ENCODE assay signal across 33 cellular contexts in genomic region chr14:56811596-56812363, GRCh38. TPM values are rescaled to one million over a fixed set of nuclear protein-coding genes. Genes with fewer than 3 reads are reported as not detected.
DNase-seq lines count a peak whose midpoint lies in the region; ATAC-seq and TF ChIP-seq lines count a peak whose summit lies in the region.
"Had no signal": no experiment of that assay in that cellular context is flagged by ENCODE, and none has a peak within 500 bp of the region (broad histone marks: within the 10 kb centered on the region; RNA-seq: fewer than 3 reads in every experiment).

No MANE protein-coding gene starts in this region.

- no peak for ATAC-seq in HG03196 (IDR thresholded peaks at IDR 0.05; ENCODE audit: unreplicated experiment)
- ATAC-seq: gastroesophageal sphincter; mucosa of descending colon; natural killer cell treated with Interleukin-12 subunit alpha and Interleukin-12 subunit beta and Interleukin-15 and Interleukin-18, amount 100 ng/mL, for 72 hours; stimulated activated naive B cell treated with anti-CD40 and anti-IgM and Interleukin-4, amounts not matched to agents 10 μg/mL and 1 μg/mL and 100 μg/mL, for 72 hours had no signal

- H2BK12ac ChIP-seq in H9 (ENCODE audit: insufficient read length, low read depth, low read length) (no peak overlapping the region), neuronal stem cell (ENCODE audit: low read length) (peak overlapping the region; percentile 82)

- peak overlapping the region; percentile 85 to 97 for H3K4me3 Mint-ChIP-seq in H9
- H3K4me3 Mint-ChIP-seq: activated B cell treated with CpG ODN at 0.5 μM for 24 hours; activated naive CD4-positive, alpha-beta T cell treated with anti-CD3 and anti-CD28 coated beads, Interleukin-2, amount 50 U/mL, for 24 hours; activated T-helper 1 cell treated with anti-CD3 and anti-CD28 coated beads, Interleukin-12 subunit alpha, Interleukin-12 subunit beta, Interleukin-2, Interleukin-4 antibody, amounts not matched to agents 30 ng/mL and 10 ng/mL and 1 ng/mL, durations not matched to agents 14 hours and 24 hours and 36 hours; dendritic cell treated with granulocyte-macrophage colony-stimulating factor and Interleukin-4, amounts not matched to agents 40 ng/mL and 50 ng/mL, for 4 days; natural killer cell treated with Interleukin-12 subunit alpha and Interleukin-12 subunit beta and Interleukin-15 and Interleukin-18, amount 100 ng/mL, for 72 hours had no signal

- H3K18ac ChIP-seq in H9 (ENCODE audit: insufficient read length, low read depth, low read length) (no peak overlapping the region), neuronal stem cell (ENCODE audit: low read length) (peak overlapping the region; percentile 90)

- H4K8ac ChIP-seq in H9 (replicated peaks; ENCODE audit: insufficient read length, low read depth, low read length) (no peak overlapping the region), neuronal stem cell (ENCODE audit: low read depth, low read length) (no peak overlapping the region)

- no peak overlapping the region for H2BK20ac ChIP-seq in H9 (ENCODE audit: low read depth, low read length, poor library complexity, severe bottlenecking)

- H3K27me3 ChIP-seq in H9 (ENCODE audit: insufficient read depth, low read length), result peaks cover 72% of the 10 kb centered on the region
- H3K27me3 ChIP-seq in iPS DF 6.9 (ENCODE audit: control insufficient read depth, insufficient read depth, low read length), result peaks cover 61% of the 10 kb centered on the region
- H3K27me3 ChIP-seq in neuronal stem cell (ENCODE audit: control insufficient read depth in 3 of 3, insufficient read depth in 3 of 3, low read depth in 1 of 3, low read length in 3 of 3), result peaks cover under 1 to 100% (median 7%) of the 10 kb centered on the region in 3 experiments
- peaks cover 100% of the 10 kb centered on the region for H3K27me3 ChIP-seq in transverse colon
- H3K27me3 ChIP-seq: SJCRH30 had no signal

- no peak overlapping the region for H2AK5ac ChIP-seq in H9 (ENCODE audit: insufficient read length, low read length)
- peak overlapping the region; percentile 35 for H2AK5ac ChIP-seq in neuronal stem cell (ENCODE audit: low read depth, low read length)

- intact Hi-C loops in transverse colon (cut with DNase I; ENCODE audit: low total_unique reads), result no loop called here

- TF ChIP-seq CTCF in H9 (conservative IDR thresholded peaks at IDR 0.05) (no peak), transverse colon (IDR thresholded peaks at IDR 0.05) (no peak)

- H3K9me3 ChIP-seq in H9 (ENCODE audit: control insufficient read depth, low read depth, low read length), result no peaks in the 10 kb centered on the region
- no peaks in the 10 kb centered on the region for H3K9me3 ChIP-seq in SK-N-MC (ENCODE audit: low read depth, low read length)
- H3K9me3 ChIP-seq in iPS DF 6.9 (ENCODE audit: control insufficient read depth, insufficient read depth, low read length), result no peaks in the 10 kb centered on the region
- H3K9me3 ChIP-seq in neuronal stem cell (replicated peaks in 1 of 2; ENCODE audit: control insufficient read depth in 2 of 2, insufficient read depth in 1 of 2, low read depth in 1 of 2, low read length in 2 of 2), result no peaks in the 10 kb centered on the region
- H3K9me3 ChIP-seq in transverse colon, result no peaks in the 10 kb centered on the region
- H3K9me3 ChIP-seq: Caco-2, gastroesophageal sphincter, mucosa of descending colon, sigmoid colon, SJCRH30, suprapubic skin had no signal

- peaks cover 0 to 6% of the 10 kb centered on the region in 2 experiments; a peak in 1 of 5 replicates for H3K9me3 Mint-ChIP-seq in H9
- H3K9me3 Mint-ChIP-seq: dendritic cell treated with granulocyte-macrophage colony-stimulating factor and Interleukin-4, amounts not matched to agents 40 ng/mL and 50 ng/mL, for 4 days; natural killer cell treated with Interleukin-12 subunit alpha and Interleukin-12 subunit beta and Interleukin-15 and Interleukin-18, amount 100 ng/mL, for 72 hours had no signal

- H3K27ac ChIP-seq in H9 (ENCODE audit: insufficient read length, low read depth, low read length) (no peak overlapping the region), SK-N-MC (peak overlapping the region; percentile 99), iPS DF 6.9 (ENCODE audit: low read length) (no peak overlapping the region), neuronal stem cell (replicated peaks; ENCODE audit: low read length) (no peak overlapping the region), transverse colon (no peak overlapping the region)
- H3K27ac ChIP-seq: gastroesophageal sphincter, hepatocyte, sigmoid colon, SJCRH30, suprapubic skin had no signal

- H2BK15ac ChIP-seq in H9 (ENCODE audit: low read depth, low read length) (no peak overlapping the region; the same call in 1 of the 2 replicates), neuronal stem cell (ENCODE audit: low read length) (peak overlapping the region; percentile 64)

- WGBS in H9 (ENCODE audit: extremely low coverage, insufficient read length, low lambda C conversion rate), result no CpG with 5 or more reads among the region's 39 CpGs
- no CpG with 5 or more reads among the region's 39 CpGs for WGBS in iPS DF 6.9 (ENCODE audit: insufficient coverage, insufficient read length)
- WGBS in neuronal stem cell (ENCODE audit: extremely low coverage in 2 of 2, insufficient read length in 2 of 2, insufficient replicate concordance in 1 of 2), 2 donors, result no CpG with 5 or more reads among the region's 39 CpGs
- WGBS in transverse colon (ENCODE audit: low coverage in 1 of 2), 2 donors, result 9 to 22% methylated on average over 7 to 32 of the region's 39 CpGs

- peaks cover 49% of the 10 kb centered on the region for H3K23me2 ChIP-seq in H9 (ENCODE audit: insufficient read length, low read depth, low read length, poor library complexity, severe bottlenecking)

- H2AFZ ChIP-seq in H9 (ENCODE audit: low read length) (no peak overlapping the region), neuronal stem cell (ENCODE audit: low read length) (no peak overlapping the region)
- H2AFZ ChIP-seq: hepatocyte had no signal

- H3K79me2 ChIP-seq in H9 (ENCODE audit: insufficient read depth, low read length), result no peaks in the 10 kb centered on the region
- H3K79me2 ChIP-seq: hepatocyte had no signal

- H4K20me1 ChIP-seq in H9 (ENCODE audit: control insufficient read depth, insufficient read depth, insufficient read length), result no peaks in the 10 kb centered on the region

- H3K4me3 ChIP-seq in SK-N-MC, result peak overlapping the region; percentile 93
- H3K4me3 ChIP-seq in iPS DF 6.9 (ENCODE audit: low read length), result peak overlapping the region; percentile 6; the same call in 1 of the 2 replicates
- H3K4me3 ChIP-seq in neuronal stem cell (ENCODE audit: low read length in 2 of 2), result no peak overlapping the region
- H3K4me3 ChIP-seq in transverse colon, result no peak overlapping the region
- H3K4me3 ChIP-seq: gastroesophageal sphincter, hepatocyte, lung, mucosa of descending colon, sigmoid colon, SJCRH30, suprapubic skin had no signal

- no peak for TF ChIP-seq POLR2A in transverse colon (IDR thresholded peaks at IDR 0.05)

- no peaks in the 10 kb centered on the region for H3K79me1 ChIP-seq in H9 (ENCODE audit: insufficient read depth, low read depth, low read length, poor library complexity, severe bottlenecking)
- H3K79me1 ChIP-seq in neuronal stem cell (ENCODE audit: low read depth, low read length), result no peaks in the 10 kb centered on the region

- in situ Hi-C loops in transverse colon (cut with MboI; ENCODE audit: low pct_ligation_motif_present in 1 of 4, low pct_unique_long_range_greater_than_20kb in 1 of 4, low sequenced_read_pairs in 3 of 4), result no loop called here

- H3K4me1 Mint-ChIP-seq in H9, result peaks cover 64 to 73% of the 10 kb centered on the region in 2 experiments
- H3K4me1 Mint-ChIP-seq: activated B cell treated with CpG ODN at 0.5 μM for 24 hours had no signal

- H2BK5ac ChIP-seq in H9 (ENCODE audit: insufficient read length, low read length), result no peak overlapping the region
- no peak overlapping the region for H2BK5ac ChIP-seq in neuronal stem cell (ENCODE audit: low read length)

- TF ChIP-seq EP300 in transverse colon (IDR thresholded peaks at IDR 0.05; ENCODE audit: low read depth), result no peak

- H3K27me3 Mint-ChIP-seq in H9 (ENCODE audit: low read depth), result peaks cover 84% of the 10 kb centered on the region

- H3K4me2 ChIP-seq in H9 (ENCODE audit: insufficient read depth, insufficient read length, low read length), result peak overlapping the region; percentile 31
- peak overlapping the region; percentile 57 for H3K4me2 ChIP-seq in neuronal stem cell (ENCODE audit: insufficient read depth, low read length, poor library complexity, severe bottlenecking)
- H3K4me2 ChIP-seq: hepatocyte had no signal

- H3K23ac ChIP-seq in H9 (ENCODE audit: insufficient read length, low read depth, low read length) (no peak overlapping the region), neuronal stem cell (ENCODE audit: low read depth, low read length, poor library complexity) (no peak overlapping the region)

- DNase-seq in H9 (peak; percentile 74), SK-N-MC (ENCODE audit: low read depth, low spot score) (no peak), iPS DF 6.9 (ENCODE audit: low read depth, low spot score) (no peak), neuronal stem cell (ENCODE audit: low spot score) (no peak), transverse colon (no peak), OCI-M2 (lab: John Stamatoyannopoulos, UW; ENCODE audit: unreplicated experiment) (no peak)
- DNase-seq in NK-92 treated with Interleukin-12 subunit alpha and Interleukin-12 subunit beta, amount 100 ng/mL, for 24 hours (lab: John Stamatoyannopoulos, UW), result no peak
- DNase-seq: activated B cell treated with CpG ODN at 0.5 μM for 24 hours; aorta; C1 segment of cervical spinal cord; Caco-2; caudate nucleus; kidney; mucosa of descending colon; NCI-H1092 treated with DMSO at 0.1 percent for 48 hours; NCI-H187; NCI-H2171; NCI-H510A treated with DMSO at 0.1 percent for 48 hours; sigmoid colon; SJCRH30; stimulated activated CD4-positive, alpha-beta T cell treated with anti-CD3 and anti-CD28 coated beads, Interleukin-4, amount 100 ng/mL, for 4 hours; stimulated activated naive B cell treated with anti-CD40 and anti-IgM and Interleukin-4, amounts not matched to agents 10 μg/mL and 1 μg/mL and 100 μg/mL, for 72 hours had no signal

- no peak overlapping the region for H2BK120ac ChIP-seq in H9 (ENCODE audit: low read depth, low read length, poor library complexity, severe bottlenecking)
- peak overlapping the region; percentile 97 for H2BK120ac ChIP-seq in neuronal stem cell (ENCODE audit: low read depth, low read length)

- H3K14ac ChIP-seq in H9 (ENCODE audit: insufficient read depth, low read length), result no peak overlapping the region
- H3K14ac ChIP-seq in neuronal stem cell (ENCODE audit: low read length), result no peak overlapping the region

- no peak overlapping the region for H4K5ac ChIP-seq in H9 (ENCODE audit: insufficient read length, low read depth, low read length)

- no peak overlapping the region for H3K4ac ChIP-seq in H9 (ENCODE audit: low read depth, low read length)
- H3K4ac ChIP-seq in neuronal stem cell (ENCODE audit: low read length), result no peak overlapping the region

- peaks cover 0 to 26% (median 12%) of the 10 kb centered on the region in 3 experiments; a peak in 4 of 7 replicates for H3K36me3 Mint-ChIP-seq in H9 (ENCODE audit: insufficient read depth in 1 of 3, low read depth in 3 of 3)

- no peak overlapping the region for H3K56ac ChIP-seq in H9 (ENCODE audit: insufficient read length, low read depth, low read length)

- no peak overlapping the region for H3T11ph ChIP-seq in H9 (ENCODE audit: low read length)

- peak overlapping the region in 1 of 3 experiments; percentile 85; a peak in 1 of 7 replicates for H3K27ac Mint-ChIP-seq in H9
- H3K27ac Mint-ChIP-seq: activated B cell treated with CpG ODN at 0.5 μM for 24 hours; dendritic cell treated with granulocyte-macrophage colony-stimulating factor and Interleukin-4, amounts not matched to agents 40 ng/mL and 50 ng/mL, for 4 days; natural killer cell treated with Interleukin-12 subunit alpha and Interleukin-12 subunit beta and Interleukin-15 and Interleukin-18, amount 100 ng/mL, for 72 hours had no signal

- H4K91ac ChIP-seq in H9 (ENCODE audit: insufficient read length, low read depth, low read length), result no peak overlapping the region
- no peak overlapping the region for H4K91ac ChIP-seq in neuronal stem cell (ENCODE audit: low read depth, low read length, poor library complexity)

- H3K36me3 ChIP-seq in SK-N-MC (ENCODE audit: insufficient read depth, low read length) (no peaks in the 10 kb centered on the region), iPS DF 6.9 (ENCODE audit: control insufficient read depth, insufficient read depth, low read length) (no peaks in the 10 kb centered on the region), neuronal stem cell (replicated peaks in 1 of 2; ENCODE audit: control insufficient read depth in 2 of 2, insufficient read depth in 2 of 2, low read length in 2 of 2) (peaks cover 0 to 2% of the 10 kb centered on the region in 2 donors), transverse colon (no peaks in the 10 kb centered on the region)
- H3K36me3 ChIP-seq: gastroesophageal sphincter, sigmoid colon, SJCRH30, suprapubic skin had no signal

- H3K9ac ChIP-seq in H9 (ENCODE audit: extremely low read depth, insufficient read length, low read length), result no peak overlapping the region
- H3K9ac ChIP-seq in SK-N-MC (ENCODE audit: insufficient read length), result peak overlapping the region; percentile 87
- H3K9ac ChIP-seq in neuronal stem cell (ENCODE audit: low read depth, low read length, poor library complexity), result no peak overlapping the region

- H3K4me1 ChIP-seq in H9 (ENCODE audit: insufficient read depth, low read length) (peaks cover 9% of the 10 kb centered on the region), iPS DF 6.9 (ENCODE audit: control insufficient read depth, insufficient read depth, low read length) (peaks cover 7% of the 10 kb centered on the region; the same call in 1 of the 2 replicates), neuronal stem cell (ENCODE audit: control insufficient read depth in 2 of 2, insufficient read depth in 1 of 2, low read depth in 1 of 2, low read length in 2 of 2) (peaks cover 0 to 16% of the 10 kb centered on the region in 2 donors), transverse colon (peaks cover 0 to 24% (median 11%) of the 10 kb centered on the region in 4 donors)
- H3K4me1 ChIP-seq: Caco-2, SJCRH30 had no signal

RNA-seq across cellular contexts. Expression of gene OTX2, which starts 1.5 kb away (rescaled TPM):
- total RNA-seq in H9 (2021), result 193 and 195 TPM in 2 replicates
- polyA plus RNA-seq in neuronal stem cell (2013, experiment 1 of 2), result 271 TPM
- 277 TPM for polyA plus RNA-seq in neuronal stem cell (2013, experiment 2 of 2)
- not detected for total RNA-seq in transverse colon
- total RNA-seq: activated B cell treated with CpG ODN at 0.5 μM for 24 hours; activated T-helper 1 cell treated with anti-CD3 and anti-CD28 coated beads, Interleukin-12 subunit alpha, Interleukin-12 subunit beta, Interleukin-2, Interleukin-4 antibody, amounts not matched to agents 30 ng/mL and 10 ng/mL and 1 ng/mL, durations not matched to agents 14 hours and 24 hours and 36 hours; aorta; Caco-2; fibroblast of lung; gastroesophageal sphincter; kidney; lung; mucosa of descending colon; natural killer cell treated with Interleukin-12 subunit alpha and Interleukin-12 subunit beta and Interleukin-15 and Interleukin-18, amount 100 ng/mL, for 72 hours; sigmoid colon; SJCRH30; suprapubic skin; urinary bladder had no signal
- polyA plus RNA-seq: aorta, fibroblast of lung, lung, sigmoid colon, urinary bladder had no signal

Comparison
In these comparisons a context has a peak if more than half of its experiments do, and no peak if none do; other contexts are left out.
1. H3K4me3 ChIP-seq: peak in SK-N-MC (single experiment) and iPS DF 6.9 (single experiment); none in neuronal stem cell (0 of 2) and transverse colon (0 of 4).
2. RNA of gene OTX2, which starts 1.5 kb away (total RNA-seq): 193 to 195 TPM in H9; not detected in transverse colon; every median in the first group is over 100 times any median in the second.